ENCODE assay signal across 1 cellular context in the genomic region with DNA sequence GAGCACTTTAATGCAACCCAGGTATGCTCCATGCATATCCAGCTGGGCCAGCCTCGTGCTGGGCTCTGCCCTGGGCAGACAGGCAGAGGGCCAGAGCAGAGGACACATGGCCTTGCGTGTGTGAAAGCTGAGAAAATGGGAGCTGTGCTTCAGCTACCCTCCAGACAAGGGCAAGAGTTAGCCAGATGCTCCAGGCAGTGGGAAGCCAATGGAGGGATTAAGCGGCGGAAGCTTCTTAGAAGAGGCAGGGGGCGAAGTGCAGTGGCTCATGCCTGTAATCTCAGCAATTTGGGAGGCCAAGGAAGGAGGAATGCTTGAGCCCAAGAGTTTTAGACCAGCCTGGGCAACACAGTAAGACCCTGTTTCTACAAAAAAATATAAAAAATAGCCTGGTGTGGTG.
TF ChIP-seq lines count a peak whose summit lies in the region.

No MANE protein-coding gene starts in this region.

TF ChIP-seq in WTC11, 78 proteins besides CTCF, POLR2A, EP300 and RAD21 (continued from another document):
- TF ChIP-seq, protein P1, sequence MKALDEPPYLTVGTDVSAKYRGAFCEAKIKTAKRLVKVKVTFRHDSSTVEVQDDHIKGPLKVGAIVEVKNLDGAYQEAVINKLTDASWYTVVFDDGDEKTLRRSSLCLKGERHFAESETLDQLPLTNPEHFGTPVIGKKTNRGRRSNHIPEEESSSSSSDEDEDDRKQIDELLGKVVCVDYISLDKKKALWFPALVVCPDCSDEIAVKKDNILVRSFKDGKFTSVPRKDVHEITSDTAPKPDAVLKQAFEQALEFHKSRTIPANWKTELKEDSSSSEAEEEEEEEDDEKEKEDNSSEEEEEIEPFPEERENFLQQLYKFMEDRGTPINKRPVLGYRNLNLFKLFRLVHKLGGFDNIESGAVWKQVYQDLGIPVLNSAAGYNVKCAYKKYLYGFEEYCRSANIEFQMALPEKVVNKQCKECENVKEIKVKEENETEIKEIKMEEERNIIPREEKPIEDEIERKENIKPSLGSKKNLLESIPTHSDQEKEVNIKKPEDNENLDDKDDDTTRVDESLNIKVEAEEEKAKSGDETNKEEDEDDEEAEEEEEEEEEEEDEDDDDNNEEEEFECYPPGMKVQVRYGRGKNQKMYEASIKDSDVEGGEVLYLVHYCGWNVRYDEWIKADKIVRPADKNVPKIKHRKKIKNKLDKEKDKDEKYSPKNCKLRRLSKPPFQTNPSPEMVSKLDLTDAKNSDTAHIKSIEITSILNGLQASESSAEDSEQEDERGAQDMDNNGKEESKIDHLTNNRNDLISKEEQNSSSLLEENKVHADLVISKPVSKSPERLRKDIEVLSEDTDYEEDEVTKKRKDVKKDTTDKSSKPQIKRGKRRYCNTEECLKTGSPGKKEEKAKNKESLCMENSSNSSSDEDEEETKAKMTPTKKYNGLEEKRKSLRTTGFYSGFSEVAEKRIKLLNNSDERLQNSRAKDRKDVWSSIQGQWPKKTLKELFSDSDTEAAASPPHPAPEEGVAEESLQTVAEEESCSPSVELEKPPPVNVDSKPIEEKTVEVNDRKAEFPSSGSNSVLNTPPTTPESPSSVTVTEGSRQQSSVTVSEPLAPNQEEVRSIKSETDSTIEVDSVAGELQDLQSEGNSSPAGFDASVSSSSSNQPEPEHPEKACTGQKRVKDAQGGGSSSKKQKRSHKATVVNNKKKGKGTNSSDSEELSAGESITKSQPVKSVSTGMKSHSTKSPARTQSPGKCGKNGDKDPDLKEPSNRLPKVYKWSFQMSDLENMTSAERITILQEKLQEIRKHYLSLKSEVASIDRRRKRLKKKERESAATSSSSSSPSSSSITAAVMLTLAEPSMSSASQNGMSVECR (CRISPR knock-in tag; IDR thresholded peaks at IDR 0.05; ENCODE audit: borderline replicate concordance) = no peak
- TF ChIP-seq ZNF263 (CRISPR knock-in tag; IDR thresholded peaks at IDR 0.05; ENCODE audit: low read depth) (no peak), EMX1 (CRISPR knock-in tag; IDR thresholded peaks at IDR 0.05) (no peak), OVOL2 (CRISPR knock-in tag; IDR thresholded peaks at IDR 0.05; ENCODE audit: borderline replicate concordance) (no peak), NR2C2 (CRISPR knock-in tag; IDR thresholded peaks at IDR 0.05) (no peak), SMAD4 (CRISPR knock-in tag; IDR thresholded peaks at IDR 0.05) (no peak), SMAD3 (CRISPR knock-in tag; IDR thresholded peaks at IDR 0.05; ENCODE audit: borderline replicate concordance) (no peak)
- TF ChIP-seq, protein P2, sequence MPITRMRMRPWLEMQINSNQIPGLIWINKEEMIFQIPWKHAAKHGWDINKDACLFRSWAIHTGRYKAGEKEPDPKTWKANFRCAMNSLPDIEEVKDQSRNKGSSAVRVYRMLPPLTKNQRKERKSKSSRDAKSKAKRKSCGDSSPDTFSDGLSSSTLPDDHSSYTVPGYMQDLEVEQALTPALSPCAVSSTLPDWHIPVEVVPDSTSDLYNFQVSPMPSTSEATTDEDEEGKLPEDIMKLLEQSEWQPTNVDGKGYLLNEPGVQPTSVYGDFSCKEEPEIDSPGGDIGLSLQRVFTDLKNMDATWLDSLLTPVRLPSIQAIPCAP (CRISPR knock-in tag; IDR thresholded peaks at IDR 0.05) = no peak
TF ChIP-seq in WTC11: peak in this region for 0.
